ENCODE assay signal across 1 cellular context in the genomic region with DNA sequence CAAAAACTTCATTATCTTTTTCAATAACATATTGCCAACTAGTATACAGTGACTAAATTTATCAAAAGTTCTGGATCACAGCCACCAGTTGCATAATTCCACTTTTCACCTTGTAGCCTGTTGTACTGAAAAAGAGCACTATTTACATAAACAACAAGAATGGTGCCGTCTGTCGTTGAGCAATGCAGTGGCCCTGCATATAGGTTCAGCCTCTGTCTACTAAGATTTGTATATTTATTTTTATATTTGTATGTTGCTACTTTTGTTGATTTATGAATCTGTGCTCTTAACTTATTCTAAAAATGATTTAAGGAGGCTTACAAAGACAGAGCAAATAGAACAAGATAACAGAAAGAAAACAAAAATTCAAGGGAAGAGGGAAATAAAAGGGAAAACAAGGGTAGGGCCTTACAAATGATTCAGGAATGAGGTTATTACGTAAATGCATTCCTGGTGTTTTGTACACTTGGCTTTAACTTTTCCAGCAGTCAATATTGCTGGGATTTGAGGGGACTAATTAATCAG.
TF ChIP-seq lines count a peak whose summit lies in the region.

No MANE protein-coding gene starts in this region.

TF ChIP-seq in IMR-90, 13 proteins besides CTCF, POLR2A, EP300 and RAD21:
- TF ChIP-seq CEBPB (IDR thresholded peaks at IDR 0.05; ENCODE audit: low read depth, low read length) (0 out of 2 replicates have a peak, but pooled peaks have one; percentile 27), NFE2L2 (IDR thresholded peaks at IDR 0.05; ENCODE audit: low read depth, low read length) (no peak)
